In genomic region chr7:114087674-114088539, GRCh38 we compare ENCODE assay signal across 1 cellular context.
TF ChIP-seq lines count a peak whose summit lies in the region.

No MANE protein-coding gene starts in this region.

TF ChIP-seq in H1, 55 proteins besides CTCF, POLR2A, EP300 and RAD21 (continued from another document):
- TF ChIP-seq EGR1 (IDR thresholded peaks at IDR 0.05; ENCODE audit: borderline replicate concordance, low read depth, low read length) (peak; percentile 58; the same call in 1 of the 2 replicates), NANOG (IDR thresholded peaks at IDR 0.05; ENCODE audit: insufficient read depth, low read depth, low read length, poor library complexity, severe bottlenecking) (no peak), TAF1 (IDR thresholded peaks at IDR 0.05; ENCODE audit: low read depth, low read length) (no peak), SIRT6 (IDR thresholded peaks at IDR 0.05; ENCODE audit: low read length) (no peak), BCL11A (IDR thresholded peaks at IDR 0.05; ENCODE audit: low read depth in 2 of 2, low read length in 2 of 2) (no peak), CEBPB (IDR thresholded peaks at IDR 0.05; ENCODE audit: low read depth, low read length) (no peak), TEAD4 (IDR thresholded peaks at IDR 0.05; ENCODE audit: low read depth, low read length) (no peak), KDM4A (IDR thresholded peaks at IDR 0.05; ENCODE audit: low read depth, low read length, severe bottlenecking) (peak; percentile 83), TBP (IDR thresholded peaks at IDR 0.05; ENCODE audit: low read depth, low read length) (no peak), CHD2 (IDR thresholded peaks at IDR 0.05; ENCODE audit: low read length) (no peak), ASH2L (IDR thresholded peaks at IDR 0.05; ENCODE audit: low read length) (peak; percentile 77), SRF (IDR thresholded peaks at IDR 0.05; ENCODE audit: low read depth, low read length) (no peak), SAP30 (IDR thresholded peaks at IDR 0.05; ENCODE audit: insufficient read depth, insufficient replicate concordance, low read length) (no peak), SUZ12 (IDR thresholded peaks at IDR 0.05; ENCODE audit: low read length) (peak; percentile 63; the same call in 1 of the 2 replicates), HDAC6 (IDR thresholded peaks at IDR 0.05; ENCODE audit: low read depth, low read length) (no peak), KDM1A (IDR thresholded peaks at IDR 0.05; ENCODE audit: borderline replicate concordance, low read length) (no peak), SP2 (IDR thresholded peaks at IDR 0.05; ENCODE audit: low read length) (no peak), RXRA (IDR thresholded peaks at IDR 0.05; ENCODE audit: insufficient read depth, low read depth, low read length) (no peak), RFX5 (IDR thresholded peaks at IDR 0.05; ENCODE audit: borderline replicate concordance, low read depth, low read length) (no peak), SP4 (IDR thresholded peaks at IDR 0.05; ENCODE audit: low read length) (no peak), KDM5A (IDR thresholded peaks at IDR 0.05; ENCODE audit: low read length) (no peak), CBX5 (IDR thresholded peaks at IDR 0.05; ENCODE audit: low read depth, low read length) (no peak), SIX5 (IDR thresholded peaks at IDR 0.05; ENCODE audit: low read depth, low read length) (no peak), TAF7 (optimal IDR thresholded peaks at IDR 0.05; ENCODE audit: borderline replicate concordance, low read depth, low read length) (no peak), NRF1 (IDR thresholded peaks at IDR 0.05; ENCODE audit: low read depth, low read length) (no peak), USF2 (IDR thresholded peaks at IDR 0.05; ENCODE audit: low read length) (no peak), ZNF274 (IDR thresholded peaks at IDR 0.05; ENCODE audit: borderline replicate concordance, extremely low read depth, low read length) (no peak), JUND (IDR thresholded peaks at IDR 0.05; ENCODE audit: low read length) (no peak), CREB1 (IDR thresholded peaks at IDR 0.05) (peak; percentile 54), FOSL1 (IDR thresholded peaks at IDR 0.05; ENCODE audit: insufficient read depth, low read depth, low read length) (no peak), GTF2F1 (IDR thresholded peaks at IDR 0.05; ENCODE audit: borderline replicate concordance, low read depth, low read length) (no peak), MAFK (IDR thresholded peaks at IDR 0.05; ENCODE audit: low read depth, low read length) (no peak), ATF2 (IDR thresholded peaks at IDR 0.05; ENCODE audit: low read length) (no peak), ATF3 (IDR thresholded peaks at IDR 0.05; ENCODE audit: insufficient read depth, low read depth, low read length) (no peak), PHF8 (conservative IDR thresholded peaks at IDR 0.05; ENCODE audit: low read depth, low read length) (no peak), RNF2 (IDR thresholded peaks at IDR 0.05; ENCODE audit: borderline replicate concordance, low read depth, low read length, missing control alignments, poor library complexity, severe bottlenecking) (no peak), SP1 (IDR thresholded peaks at IDR 0.05; ENCODE audit: low read depth, low read length) (no peak), TCF12 (IDR thresholded peaks at IDR 0.05; ENCODE audit: low read depth, low read length) (no peak), POLR2AphosphoS5 (IDR thresholded peaks at IDR 0.05; ENCODE audit: low read depth, low read length) (no peak)
- TF ChIP-seq, protein P1, sequence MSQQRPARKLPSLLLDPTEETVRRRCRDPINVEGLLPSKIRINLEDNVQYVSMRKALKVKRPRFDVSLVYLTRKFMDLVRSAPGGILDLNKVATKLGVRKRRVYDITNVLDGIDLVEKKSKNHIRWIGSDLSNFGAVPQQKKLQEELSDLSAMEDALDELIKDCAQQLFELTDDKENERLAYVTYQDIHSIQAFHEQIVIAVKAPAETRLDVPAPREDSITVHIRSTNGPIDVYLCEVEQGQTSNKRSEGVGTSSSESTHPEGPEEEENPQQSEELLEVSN (IDR thresholded peaks at IDR 0.05) = no peak
- TF ChIP-seq, protein P2, sequence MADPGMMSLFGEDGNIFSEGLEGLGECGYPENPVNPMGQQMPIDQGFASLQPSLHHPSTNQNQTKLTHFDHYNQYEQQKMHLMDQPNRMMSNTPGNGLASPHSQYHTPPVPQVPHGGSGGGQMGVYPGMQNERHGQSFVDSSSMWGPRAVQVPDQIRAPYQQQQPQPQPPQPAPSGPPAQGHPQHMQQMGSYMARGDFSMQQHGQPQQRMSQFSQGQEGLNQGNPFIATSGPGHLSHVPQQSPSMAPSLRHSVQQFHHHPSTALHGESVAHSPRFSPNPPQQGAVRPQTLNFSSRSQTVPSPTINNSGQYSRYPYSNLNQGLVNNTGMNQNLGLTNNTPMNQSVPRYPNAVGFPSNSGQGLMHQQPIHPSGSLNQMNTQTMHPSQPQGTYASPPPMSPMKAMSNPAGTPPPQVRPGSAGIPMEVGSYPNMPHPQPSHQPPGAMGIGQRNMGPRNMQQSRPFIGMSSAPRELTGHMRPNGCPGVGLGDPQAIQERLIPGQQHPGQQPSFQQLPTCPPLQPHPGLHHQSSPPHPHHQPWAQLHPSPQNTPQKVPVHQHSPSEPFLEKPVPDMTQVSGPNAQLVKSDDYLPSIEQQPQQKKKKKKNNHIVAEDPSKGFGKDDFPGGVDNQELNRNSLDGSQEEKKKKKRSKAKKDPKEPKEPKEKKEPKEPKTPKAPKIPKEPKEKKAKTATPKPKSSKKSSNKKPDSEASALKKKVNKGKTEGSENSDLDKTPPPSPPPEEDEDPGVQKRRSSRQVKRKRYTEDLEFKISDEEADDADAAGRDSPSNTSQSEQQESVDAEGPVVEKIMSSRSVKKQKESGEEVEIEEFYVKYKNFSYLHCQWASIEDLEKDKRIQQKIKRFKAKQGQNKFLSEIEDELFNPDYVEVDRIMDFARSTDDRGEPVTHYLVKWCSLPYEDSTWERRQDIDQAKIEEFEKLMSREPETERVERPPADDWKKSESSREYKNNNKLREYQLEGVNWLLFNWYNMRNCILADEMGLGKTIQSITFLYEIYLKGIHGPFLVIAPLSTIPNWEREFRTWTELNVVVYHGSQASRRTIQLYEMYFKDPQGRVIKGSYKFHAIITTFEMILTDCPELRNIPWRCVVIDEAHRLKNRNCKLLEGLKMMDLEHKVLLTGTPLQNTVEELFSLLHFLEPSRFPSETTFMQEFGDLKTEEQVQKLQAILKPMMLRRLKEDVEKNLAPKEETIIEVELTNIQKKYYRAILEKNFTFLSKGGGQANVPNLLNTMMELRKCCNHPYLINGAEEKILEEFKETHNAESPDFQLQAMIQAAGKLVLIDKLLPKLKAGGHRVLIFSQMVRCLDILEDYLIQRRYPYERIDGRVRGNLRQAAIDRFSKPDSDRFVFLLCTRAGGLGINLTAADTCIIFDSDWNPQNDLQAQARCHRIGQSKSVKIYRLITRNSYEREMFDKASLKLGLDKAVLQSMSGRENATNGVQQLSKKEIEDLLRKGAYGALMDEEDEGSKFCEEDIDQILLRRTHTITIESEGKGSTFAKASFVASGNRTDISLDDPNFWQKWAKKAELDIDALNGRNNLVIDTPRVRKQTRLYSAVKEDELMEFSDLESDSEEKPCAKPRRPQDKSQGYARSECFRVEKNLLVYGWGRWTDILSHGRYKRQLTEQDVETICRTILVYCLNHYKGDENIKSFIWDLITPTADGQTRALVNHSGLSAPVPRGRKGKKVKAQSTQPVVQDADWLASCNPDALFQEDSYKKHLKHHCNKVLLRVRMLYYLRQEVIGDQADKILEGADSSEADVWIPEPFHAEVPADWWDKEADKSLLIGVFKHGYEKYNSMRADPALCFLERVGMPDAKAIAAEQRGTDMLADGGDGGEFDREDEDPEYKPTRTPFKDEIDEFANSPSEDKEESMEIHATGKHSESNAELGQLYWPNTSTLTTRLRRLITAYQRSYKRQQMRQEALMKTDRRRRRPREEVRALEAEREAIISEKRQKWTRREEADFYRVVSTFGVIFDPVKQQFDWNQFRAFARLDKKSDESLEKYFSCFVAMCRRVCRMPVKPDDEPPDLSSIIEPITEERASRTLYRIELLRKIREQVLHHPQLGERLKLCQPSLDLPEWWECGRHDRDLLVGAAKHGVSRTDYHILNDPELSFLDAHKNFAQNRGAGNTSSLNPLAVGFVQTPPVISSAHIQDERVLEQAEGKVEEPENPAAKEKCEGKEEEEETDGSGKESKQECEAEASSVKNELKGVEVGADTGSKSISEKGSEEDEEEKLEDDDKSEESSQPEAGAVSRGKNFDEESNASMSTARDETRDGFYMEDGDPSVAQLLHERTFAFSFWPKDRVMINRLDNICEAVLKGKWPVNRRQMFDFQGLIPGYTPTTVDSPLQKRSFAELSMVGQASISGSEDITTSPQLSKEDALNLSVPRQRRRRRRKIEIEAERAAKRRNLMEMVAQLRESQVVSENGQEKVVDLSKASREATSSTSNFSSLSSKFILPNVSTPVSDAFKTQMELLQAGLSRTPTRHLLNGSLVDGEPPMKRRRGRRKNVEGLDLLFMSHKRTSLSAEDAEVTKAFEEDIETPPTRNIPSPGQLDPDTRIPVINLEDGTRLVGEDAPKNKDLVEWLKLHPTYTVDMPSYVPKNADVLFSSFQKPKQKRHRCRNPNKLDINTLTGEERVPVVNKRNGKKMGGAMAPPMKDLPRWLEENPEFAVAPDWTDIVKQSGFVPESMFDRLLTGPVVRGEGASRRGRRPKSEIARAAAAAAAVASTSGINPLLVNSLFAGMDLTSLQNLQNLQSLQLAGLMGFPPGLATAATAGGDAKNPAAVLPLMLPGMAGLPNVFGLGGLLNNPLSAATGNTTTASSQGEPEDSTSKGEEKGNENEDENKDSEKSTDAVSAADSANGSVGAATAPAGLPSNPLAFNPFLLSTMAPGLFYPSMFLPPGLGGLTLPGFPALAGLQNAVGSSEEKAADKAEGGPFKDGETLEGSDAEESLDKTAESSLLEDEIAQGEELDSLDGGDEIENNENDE (IDR thresholded peaks at IDR 0.05; ENCODE audit: insufficient replicate concordance, low read length) = no peak
- TF ChIP-seq, protein P3, sequence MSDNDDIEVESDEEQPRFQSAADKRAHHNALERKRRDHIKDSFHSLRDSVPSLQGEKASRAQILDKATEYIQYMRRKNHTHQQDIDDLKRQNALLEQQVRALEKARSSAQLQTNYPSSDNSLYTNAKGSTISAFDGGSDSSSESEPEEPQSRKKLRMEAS (IDR thresholded peaks at IDR 0.05) = no peak
TF ChIP-seq in H1: peak in this region for 8.
